In the genomic region with DNA sequence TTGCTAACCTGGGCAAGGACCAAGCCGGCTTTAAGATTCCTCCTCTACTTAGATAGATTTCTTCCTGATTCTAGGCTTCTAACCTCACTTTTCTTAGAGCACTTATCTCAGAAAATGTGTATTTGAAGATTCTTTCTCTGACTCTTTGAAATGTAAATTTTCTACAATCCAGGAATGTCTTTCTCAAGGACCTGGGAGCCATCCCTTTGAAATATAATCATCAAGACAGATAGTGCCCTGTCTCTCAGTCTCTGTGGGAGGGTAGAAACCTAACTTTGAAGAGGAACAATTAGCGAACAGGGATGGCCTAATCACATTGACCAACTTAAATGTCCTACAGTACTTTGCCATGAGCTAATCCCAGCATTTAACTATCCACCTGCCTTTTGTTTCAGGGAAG, we compare ENCODE assay signal across 26 cellular contexts.
"Had no signal": no experiment of that assay in that cellular context is flagged by ENCODE, and none has a peak within 500 bp of the region (broad histone marks: within the 10 kb centered on the region; RNA-seq: fewer than 3 reads in every experiment).

No MANE protein-coding gene starts in this region.

- H3K27ac ChIP-seq: PC-9, VCaP had no signal

- H3K4me1 Mint-ChIP-seq: activated CD4-positive, alpha-beta memory T cell treated with anti-CD3 and anti-CD28 coated beads, Interleukin-2, amount 10 ng/mL, durations not matched to agents 7 days and 5 days; activated CD4-positive, alpha-beta T cell treated with anti-CD3 and anti-CD28 coated beads for 36 hours; activated T-helper 17 cell treated with anti-CD3 and anti-CD28 coated beads, Interleukin-2, amount 50 U/mL, for 72 hours had no signal

- DNase-seq: activated CD4-positive, alpha-beta memory T cell treated with anti-CD3 and anti-CD28 coated beads, Interleukin-2, amount 10 ng/mL, durations not matched to agents 7 days and 5 days; activated CD4-positive, alpha-beta T cell treated with anti-CD3 and anti-CD28 coated beads for 36 hours; activated CD4-positive, alpha-beta T cell treated with anti-CD3 and anti-CD28 coated beads, Interleukin-2, amount 50 U/mL, for 1 hour; activated gamma-delta T cell; activated naive CD4-positive, alpha-beta T cell treated with anti-CD3 and anti-CD28 coated beads for 36 hours; activated T-cell treated with anti-CD3 and anti-CD28 coated beads for 4 hours; activated T-cell treated with anti-CD3 and anti-CD28 coated beads, Interleukin-2, amount 50 U/mL, for 48 hours; amygdala; cerebellar nuclear complex; KG1; NCI-H1092; NCI-H1417 treated with DMSO at 0.1 percent for 48 hours; NCI-H1694; NCI-H2029; NCI-H2107; NCI-H2171 treated with DMSO at 0.1 percent for 48 hours; NCI-H345; NCI-H510A; NCI-H526 treated with DMSO at 0.1 percent for 48 hours; PC-9; SHP77 treated with DMSO at 0.1 percent for 48 hours; T-helper 2 cell; T1000 had no signal

- H3K36me3 Mint-ChIP-seq: activated naive CD8-positive, alpha-beta T cell had no signal

- H3K27me3 Mint-ChIP-seq: activated CD4-positive, alpha-beta memory T cell treated with anti-CD3 and anti-CD28 coated beads, Interleukin-2, amount 10 ng/mL, durations not matched to agents 7 days and 5 days; activated CD4-positive, alpha-beta T cell treated with anti-CD3 and anti-CD28 coated beads for 36 hours; activated naive CD8-positive, alpha-beta T cell; activated T-helper 17 cell treated with anti-CD3 and anti-CD28 coated beads, Interleukin-2, amount 50 U/mL, for 72 hours had no signal

- ATAC-seq: activated CD4-positive, alpha-beta T cell treated with anti-CD3 and anti-CD28 coated beads for 36 hours; activated T-helper 17 cell treated with anti-CD3 and anti-CD28 coated beads, Interleukin-2, amount 50 U/mL, for 72 hours had no signal

- H3K27ac Mint-ChIP-seq: activated CD4-positive, alpha-beta memory T cell treated with anti-CD3 and anti-CD28 coated beads, Interleukin-2, amount 10 ng/mL, durations not matched to agents 7 days and 5 days; activated CD4-positive, alpha-beta T cell treated with anti-CD3 and anti-CD28 coated beads for 36 hours; activated naive CD4-positive, alpha-beta T cell treated with anti-CD3 and anti-CD28 coated beads for 36 hours; activated naive CD8-positive, alpha-beta T cell; activated T-helper 17 cell treated with anti-CD3 and anti-CD28 coated beads, Interleukin-2, amount 50 U/mL, for 72 hours had no signal

- H3K4me2 ChIP-seq: PC-9 had no signal

- H3K4me3 Mint-ChIP-seq: activated CD4-positive, alpha-beta memory T cell treated with anti-CD3 and anti-CD28 coated beads, Interleukin-2, amount 10 ng/mL, durations not matched to agents 7 days and 5 days; activated CD4-positive, alpha-beta T cell treated with anti-CD3 and anti-CD28 coated beads for 36 hours; activated naive CD4-positive, alpha-beta T cell treated with anti-CD3 and anti-CD28 coated beads for 36 hours; activated naive CD8-positive, alpha-beta T cell; activated T-helper 17 cell treated with anti-CD3 and anti-CD28 coated beads, Interleukin-2, amount 50 U/mL, for 72 hours had no signal

- H2AFZ ChIP-seq: PC-9 had no signal

- H3K4me3 ChIP-seq: PC-9 had no signal
